19 cellular contexts compared by ENCODE assay signal in the genomic region with DNA sequence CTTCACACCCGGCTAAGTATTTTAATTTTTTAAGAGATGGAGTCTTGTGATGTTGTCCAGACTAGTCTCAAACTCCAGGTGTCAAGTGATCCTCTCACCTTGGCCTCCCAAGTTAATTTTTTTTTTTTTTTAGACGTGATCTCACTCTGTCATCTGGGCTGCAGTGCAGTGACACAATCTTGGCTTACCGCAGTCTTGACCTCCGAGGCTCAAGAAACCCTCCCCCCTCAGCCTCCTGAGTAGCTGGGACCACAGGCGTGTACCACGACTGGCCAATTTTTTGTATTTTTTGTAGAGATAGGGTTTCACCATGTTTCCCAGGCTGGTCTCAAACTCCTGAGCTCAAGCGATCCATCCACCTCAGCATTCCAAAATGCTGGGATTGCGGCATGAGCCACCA. TPM values are rescaled to one million over a fixed set of nuclear protein-coding genes. Genes with fewer than 3 reads are reported as not detected.
"Had no signal": no experiment of that assay in that cellular context is flagged by ENCODE, and none has a peak within 500 bp of the region (broad histone marks: within the 10 kb centered on the region; RNA-seq: fewer than 3 reads in every experiment).

No MANE protein-coding gene starts in this region.

- H3K9me3 Mint-ChIP-seq: activated CD4-positive, alpha-beta T cell treated with anti-CD3 and anti-CD28 coated beads, Interleukin-2, amount 10 ng/mL, durations not matched to agents 24 days and 14 days; activated CD8-positive, alpha-beta T cell treated with anti-CD3 and anti-CD28 coated beads for 36 hours; activated naive CD4-positive, alpha-beta T cell treated with anti-CD3 and anti-CD28 coated beads, Interleukin-2, amount 50 U/mL, for 72 hours; activated T-cell treated with anti-CD3 and anti-CD28 coated beads, Interleukin-2, amount 50 U/mL, for 72 hours; activated T-helper 17 cell treated with anti-CD3 and anti-CD28 coated beads, Interleukin-2, amount 50 U/mL, for 72 hours; T-helper 1 cell treated with Interleukin-12 subunit alpha and Interleukin-12 subunit beta and Interleukin-4 antibody, amounts not matched to agents 30 μg/mL and 1 μg/mL, for 36 hours had no signal

- DNase-seq: cortex of kidney, NCI-H1092, NCI-H1436 treated with DMSO at 0.1 percent for 48 hours, NCI-H524 treated with DMSO at 0.1 percent for 48 hours had no signal

- H3K4me3 ChIP-seq: adrenal gland, body of pancreas, K562, SJCRH30, SK-N-MC had no signal

- H3K27ac Mint-ChIP-seq: activated CD4-positive, alpha-beta T cell treated with anti-CD3 and anti-CD28 coated beads, Interleukin-2, amount 10 ng/mL, durations not matched to agents 24 days and 14 days; activated T-helper 17 cell treated with anti-CD3 and anti-CD28 coated beads, Interleukin-2, amount 50 U/mL, for 72 hours had no signal

- H3K36me3 Mint-ChIP-seq: activated naive CD4-positive, alpha-beta T cell treated with anti-CD3 and anti-CD28 coated beads, Interleukin-2, amount 50 U/mL, for 72 hours had no signal

- H3K36me3 ChIP-seq: adrenal gland, breast epithelium, SJCRH30 had no signal

- H3K9me3 ChIP-seq: adrenal gland, body of pancreas, breast epithelium, SJCRH30 had no signal

- H3K27me3 Mint-ChIP-seq: activated T-helper 17 cell treated with anti-CD3 and anti-CD28 coated beads, Interleukin-2, amount 50 U/mL, for 72 hours had no signal

- H3K4me1 ChIP-seq: adrenal gland, SJCRH30 had no signal

- H3K27me3 ChIP-seq: adrenal gland, body of pancreas, breast epithelium had no signal

- H3K27ac ChIP-seq: adrenal gland, body of pancreas, breast epithelium, SJCRH30, SK-N-MC had no signal

RNA-seq across cellular contexts. Expression of gene IFNLR1, which starts 11.7 kb away (rescaled TPM):
- total RNA-seq: K562, SJCRH30 had no signal

RNA-seq across cellular contexts. Expression of gene IL22RA1, which starts 55.8 kb away (rescaled TPM):
- total RNA-seq: activated CD4-positive, alpha-beta T cell treated with anti-CD3 and anti-CD28 coated beads, Interleukin-2, amount 10 ng/mL, durations not matched to agents 24 days and 14 days; activated CD8-positive, alpha-beta memory T cell treated with anti-CD3 and anti-CD28 coated beads for 36 hours; activated CD8-positive, alpha-beta T cell treated with anti-CD3 and anti-CD28 coated beads for 36 hours; activated naive CD4-positive, alpha-beta T cell treated with anti-CD3 and anti-CD28 coated beads, Interleukin-2, amount 50 U/mL, for 72 hours; activated T-cell treated with anti-CD3 and anti-CD28 coated beads, Interleukin-2, amount 50 U/mL, for 72 hours; activated T-helper 17 cell treated with anti-CD3 and anti-CD28 coated beads, Interleukin-2, amount 50 U/mL, for 72 hours; astrocyte; K562; MCF 10A; SJCRH30 had no signal
